ENCODE assay signal across 8 cellular contexts in the genomic region with DNA sequence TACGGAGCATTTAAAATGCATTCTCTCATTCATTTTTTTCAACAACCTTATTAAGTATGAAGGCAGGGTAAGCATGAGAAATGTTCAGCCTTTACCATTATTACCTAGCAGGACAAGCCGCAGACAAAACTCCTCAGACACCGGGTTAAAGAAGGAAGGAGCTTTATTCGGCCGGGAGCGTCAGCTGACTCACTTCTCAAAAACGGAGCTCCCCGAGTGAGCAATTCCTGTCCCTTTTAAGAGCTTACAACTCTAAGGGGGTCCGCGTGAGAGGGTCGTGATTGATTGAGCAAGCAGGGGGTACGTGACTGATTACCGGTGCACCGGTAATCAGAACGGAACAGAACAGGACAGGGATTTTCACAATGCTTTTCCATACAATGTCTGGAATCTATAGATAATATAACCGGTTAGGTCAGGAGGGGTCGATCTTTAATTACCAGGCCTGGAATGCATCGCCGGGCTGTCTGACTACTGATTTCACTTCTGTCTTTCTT. TPM values are rescaled to one million over a fixed set of nuclear protein-coding genes. Genes with fewer than 3 reads are reported as not detected.
A peak's percentile ranks its signal among the peaks of the same experiment; 100 is the strongest.
DNase-seq lines count a peak whose midpoint lies in the region; ATAC-seq, FAIRE-seq and TF ChIP-seq lines count a peak whose summit lies in the region.
"Not testable (repeated sequence)": the region's sequence is repeated elsewhere in the genome, so short reads cannot be mapped to it uniquely, and the experiment has no call there.

No MANE protein-coding gene starts in this region.

- not testable (repeated sequence) for H3K27me3 ChIP-seq in colonic mucosa; rectal smooth muscle tissue (ENCODE audit: control insufficient read depth, insufficient read depth, low read length)

- intact Hi-C loops in activated CD4-positive, alpha-beta T cell treated with anti-CD3 and anti-CD28 coated beads, Interleukin-2, amount 10 ng/mL, durations not matched to agents 24 days and 14 days (cut with micrococcal nuclease): loop anchor here (1.0 to 10.0 kb wide), 5 partner anchors 55 to 322 kb away; a partner anchor contains a TSS
- intact Hi-C loops in colonic mucosa (cut with DNase I): loop anchor here (5.0 kb wide), 1 partner anchor 125 kb away; no protein-coding TSS in a partner anchor

- peaks cover 22% of the 10 kb centered on the region for H3K4me1 Mint-ChIP-seq in activated CD4-positive, alpha-beta T cell treated with anti-CD3 and anti-CD28 coated beads, Interleukin-2, amount 10 ng/mL, durations not matched to agents 24 days and 14 days

- not testable (repeated sequence) for TF ChIP-seq CTCF in A549 (IDR thresholded peaks at IDR 0.05); colonic mucosa (IDR thresholded peaks at IDR 0.05)

- H3K4me3 ChIP-seq in A549 (peak overlapping the region; percentile 78), colonic mucosa (peak overlapping the region; percentile 66), rectal smooth muscle tissue (ENCODE audit: low read length) (peak overlapping the region; percentile 96)

- H3K27ac Mint-ChIP-seq in activated CD4-positive, alpha-beta T cell treated with anti-CD3 and anti-CD28 coated beads, Interleukin-2, amount 10 ng/mL, durations not matched to agents 24 days and 14 days: peak overlapping the region; percentile 89

- H3K9me3 ChIP-seq in A549, colonic mucosa: not testable (repeated sequence)

- H3K9ac ChIP-seq in colonic mucosa (ENCODE audit: low read depth in 2 of 2, low read length in 2 of 2): peak overlapping the region; percentile 85 to 87
- not testable (repeated sequence) for H3K9ac ChIP-seq in rectal smooth muscle tissue (ENCODE audit: low read length)

- POLR2A ChIA-PET in A549 (lab: Yijun Ruan, JAX): interaction anchor here (0.6 to 2.2 kb wide), 5 partner anchors 15 to 116 kb away, joined by 3 to 9 read pairs (median 3); no protein-coding TSS in a partner anchor

- FAIRE-seq in A549 (lab: Jason Lieb, UNC): not testable (repeated sequence)

- not testable (repeated sequence) for H3K27me3 Mint-ChIP-seq in activated CD4-positive, alpha-beta T cell treated with anti-CD3 and anti-CD28 coated beads, Interleukin-2, amount 10 ng/mL, durations not matched to agents 24 days and 14 days

- TF ChIP-seq POLR2A in A549 (IDR thresholded peaks at IDR 0.05; ENCODE audit: low read length): not testable (repeated sequence)

- H3K27ac ChIP-seq in A549 (peak overlapping the region; percentile 89), colonic mucosa (peak overlapping the region; percentile 90), rectal smooth muscle tissue (ENCODE audit: low read depth, low read length) (peak overlapping the region; percentile 84)

- TF ChIP-seq RAD21 in A549 (conservative IDR thresholded peaks at IDR 0.05 in 1 of 2, IDR thresholded peaks at IDR 0.05 in 1 of 2): not testable (repeated sequence)

- peak overlapping the region; percentile 91 for H3K4me3 Mint-ChIP-seq in activated CD4-positive, alpha-beta T cell treated with anti-CD3 and anti-CD28 coated beads, Interleukin-2, amount 10 ng/mL, durations not matched to agents 24 days and 14 days

- ATAC-seq in A549: peak; percentile 5 to 28; a peak in 3 of 6 replicates
- peak; percentile 10 for ATAC-seq in GM18867 (IDR thresholded peaks at IDR 0.05; ENCODE audit: unreplicated experiment)
- ATAC-seq in HG02884 (IDR thresholded peaks at IDR 0.05; ENCODE audit: unreplicated experiment): peak; percentile 19

- H3K4me2 ChIP-seq in A549: peak overlapping the region; percentile 98

- not testable (repeated sequence) for TF ChIP-seq EP300 in A549 (IDR thresholded peaks at IDR 0.05)

- 5% methylated on average over 19 of the region's 19 CpGs for WGBS in A549 (ENCODE audit: missing lambda C conversion rate)

- CTCF ChIA-PET in A549 (lab: Yijun Ruan, JAX): interaction anchor here (0.6 to 10.8 kb wide), 11 partner anchors 9 to 156 kb away, joined by 3 to 333 read pairs (median 9); a partner anchor contains a TSS

- H3K9me3 Mint-ChIP-seq in activated CD4-positive, alpha-beta T cell treated with anti-CD3 and anti-CD28 coated beads, Interleukin-2, amount 10 ng/mL, durations not matched to agents 24 days and 14 days: not testable (repeated sequence)

- DNase-seq in A549 (ENCODE audit: low read depth in 1 of 2, low spot score in 1 of 2): not testable (repeated sequence)
- DNase-seq in NCI-H510A treated with DMSO at 0.1 percent for 48 hours (lab: John Stamatoyannopoulos, UW) (peak; percentile 41), colonic mucosa (peak; percentile 34), islet precursor cell (peak; percentile 77)
- peak; percentile 72 for DNase-seq in activated CD4-positive, alpha-beta T cell treated with anti-CD3 and anti-CD28 coated beads, Interleukin-2, amount 10 ng/mL, durations not matched to agents 24 days and 14 days

- not testable (repeated sequence) for H3K36me3 ChIP-seq in colonic mucosa; rectal smooth muscle tissue (ENCODE audit: control insufficient read depth, insufficient read depth, low read length)

- peaks cover 13% of the 10 kb centered on the region for H3K36me3 Mint-ChIP-seq in activated CD4-positive, alpha-beta T cell treated with anti-CD3 and anti-CD28 coated beads, Interleukin-2, amount 10 ng/mL, durations not matched to agents 24 days and 14 days (ENCODE audit: low read depth)

- peaks cover 17% of the 10 kb centered on the region for H3K4me1 ChIP-seq in A549
- not testable (repeated sequence) for H3K4me1 ChIP-seq in colonic mucosa; rectal smooth muscle tissue (ENCODE audit: control insufficient read depth, insufficient read depth, low read length)

TF ChIP-seq in A549, 52 proteins besides CTCF, POLR2A, EP300 and RAD21:
- TF ChIP-seq JUN (IDR thresholded peaks at IDR 0.05): 0 out of 5 replicates have a peak, but pooled peaks of 1 of the 2 experiments have one; percentile 17
- TF ChIP-seq, protein P1, sequence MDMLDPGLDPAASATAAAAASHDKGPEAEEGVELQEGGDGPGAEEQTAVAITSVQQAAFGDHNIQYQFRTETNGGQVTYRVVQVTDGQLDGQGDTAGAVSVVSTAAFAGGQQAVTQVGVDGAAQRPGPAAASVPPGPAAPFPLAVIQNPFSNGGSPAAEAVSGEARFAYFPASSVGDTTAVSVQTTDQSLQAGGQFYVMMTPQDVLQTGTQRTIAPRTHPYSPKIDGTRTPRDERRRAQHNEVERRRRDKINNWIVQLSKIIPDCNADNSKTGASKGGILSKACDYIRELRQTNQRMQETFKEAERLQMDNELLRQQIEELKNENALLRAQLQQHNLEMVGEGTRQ (IDR thresholded peaks at IDR 0.05): 0 out of 2 replicates have a peak, but pooled peaks have one; percentile 15

RNA-seq across cellular contexts. Expression of a gene that starts 0.5 kb away (rescaled TPM):
- polyA plus RNA-seq in A549 (2011; rRNA removed): 41.2 and 41.6 TPM in 2 replicates
- polyA plus RNA-seq in A549 (2012; cell fraction: cytosol; rRNA removed): 40.9 and 49.9 TPM in 2 replicates
- polyA plus RNA-seq in A549 (2012; cell fraction: nucleus; rRNA removed): 40.4 and 42.3 TPM in 2 replicates
- 48.9 to 52.0 TPM (median 51.2 TPM) in 3 replicates for polyA plus RNA-seq in A549 (2017; fragmentation: RNase III; extraction: RNeasy Plus Mini Kit Qiagen cat#74134 plus additional on column Dnase treatment)
- polyA minus RNA-seq in A549 (2011; rRNA and poly(A)+ RNA removed): 36.1 and 36.2 TPM in 2 replicates
- 19.2 and 21.1 TPM in 2 replicates for total RNA-seq in activated CD4-positive, alpha-beta T cell treated with anti-CD3 and anti-CD28 coated beads, Interleukin-2, amount 10 ng/mL, durations not matched to agents 24 days and 14 days
- total RNA-seq in colonic mucosa: 10 to 100 TPM; 28.0 to 36.0 TPM

RNA-seq across cellular contexts. Expression of a gene that starts 24.2 kb away (rescaled TPM):
- polyA plus RNA-seq in A549 (2011; rRNA removed): 123 and 127 TPM in 2 replicates
- 183 and 229 TPM in 2 replicates for polyA plus RNA-seq in A549 (2012; cell fraction: cytosol; rRNA removed)
- polyA plus RNA-seq in A549 (2012; cell fraction: nucleus; rRNA removed): 195 and 257 TPM in 2 replicates
- polyA plus RNA-seq in A549 (2017; fragmentation: RNase III; extraction: RNeasy Plus Mini Kit Qiagen cat#74134 plus additional on column Dnase treatment): 132 to 149 TPM (median 134 TPM) in 3 replicates
- polyA minus RNA-seq in A549 (2011; rRNA and poly(A)+ RNA removed): 57.6 and 61.8 TPM in 2 replicates
- 0.24 and 0.84 TPM in 2 replicates for total RNA-seq in activated CD4-positive, alpha-beta T cell treated with anti-CD3 and anti-CD28 coated beads, Interleukin-2, amount 10 ng/mL, durations not matched to agents 24 days and 14 days
- total RNA-seq in colonic mucosa: 10 to 100 TPM in 1 of 2 donors, 1 to 10 TPM in 1; 9.8 to 14.5 TPM

RNA-seq across cellular contexts. Expression of a gene that starts 55.0 kb away (rescaled TPM):
- polyA plus RNA-seq in A549 (2011; rRNA removed): 55.3 and 64.6 TPM in 2 replicates
- polyA plus RNA-seq in A549 (2012; cell fraction: cytosol; rRNA removed): 51.8 and 65.8 TPM in 2 replicates
- 118 and 120 TPM in 2 replicates for polyA plus RNA-seq in A549 (2012; cell fraction: nucleus; rRNA removed)
- 49.5 to 51.4 TPM (median 50.7 TPM) in 3 replicates for polyA plus RNA-seq in A549 (2017; fragmentation: RNase III; extraction: RNeasy Plus Mini Kit Qiagen cat#74134 plus additional on column Dnase treatment)
- polyA minus RNA-seq in A549 (2011; rRNA and poly(A)+ RNA removed): 70.9 and 76.2 TPM in 2 replicates
- total RNA-seq in activated CD4-positive, alpha-beta T cell treated with anti-CD3 and anti-CD28 coated beads, Interleukin-2, amount 10 ng/mL, durations not matched to agents 24 days and 14 days: 46.4 and 47.8 TPM in 2 replicates
- total RNA-seq in colonic mucosa: 10 to 100 TPM; 52.8 to 63.2 TPM
